Comparison of ENCODE assay signal across 21 cellular contexts in genomic region chr2:46136481-46136880, GRCh38.
DNase-seq lines count a peak whose midpoint lies in the region; ATAC-seq and TF ChIP-seq lines count a peak whose summit lies in the region.
"Had no signal": no experiment of that assay in that cellular context is flagged by ENCODE, and none has a peak within 500 bp of the region (broad histone marks: within the 10 kb centered on the region; RNA-seq: fewer than 3 reads in every experiment).

No MANE protein-coding gene starts in this region.

- peak overlapping the region; percentile 89 for H4K91ac ChIP-seq in mesenchymal stem cell (ENCODE audit: low read length)

- no peaks in the 10 kb centered on the region for H3K36me3 Mint-ChIP-seq in activated T-cell treated with anti-CD3 and anti-CD28 coated beads, Interleukin-2, amount 50 U/mL, for 72 hours (ENCODE audit: insufficient read depth in 2 of 2)

- TF ChIP-seq CTCF in brain microvascular endothelial cell (IDR thresholded peaks at IDR 0.05; ENCODE audit: low read depth, low read length, missing control alignments) (no peak), tibial artery (IDR thresholded peaks at IDR 0.05) (no peak)

- no peak overlapping the region for H3K27ac Mint-ChIP-seq in activated T-cell treated with anti-CD3 and anti-CD28 coated beads, Interleukin-2, amount 50 U/mL, for 72 hours
- H3K27ac Mint-ChIP-seq: activated naive CD4-positive, alpha-beta T cell treated with anti-CD3 and anti-CD28 coated beads for 36 hours; activated T-cell treated with anti-CD3 and anti-CD28 coated beads, Interleukin-2, amount 50 U/mL, for 24 hours; CD14-positive monocyte; T-helper 1 cell treated with Interleukin-12 subunit alpha and Interleukin-12 subunit beta and Interleukin-4 antibody, amounts not matched to agents 30 μg/mL and 1 μg/mL, for 36 hours had no signal

- no peak overlapping the region for H3K9ac ChIP-seq in mesenchymal stem cell (ENCODE audit: low read length)

- H3K4me1 ChIP-seq in SJSA1 (replicated peaks) (peaks cover 14% of the 10 kb centered on the region), mesenchymal stem cell (ENCODE audit: control insufficient read depth, insufficient read depth, low read depth, low read length) (peaks cover 15% of the 10 kb centered on the region), tibial artery (peaks cover 0 to 58% (median 33%) of the 10 kb centered on the region in 4 donors)
- H3K4me1 ChIP-seq: HAP-1 had no signal

- peak overlapping the region; percentile 7 to 81 for H3K18ac ChIP-seq in mesenchymal stem cell (ENCODE audit: low read depth in 1 of 2, low read length in 2 of 2)

- no peak overlapping the region for H2BK5ac ChIP-seq in mesenchymal stem cell (ENCODE audit: low read depth, low read length, poor library complexity, severe bottlenecking)

- H2BK120ac ChIP-seq in mesenchymal stem cell (ENCODE audit: low read depth, low read length) = peak overlapping the region; percentile 42

- H3K14ac ChIP-seq in mesenchymal stem cell (ENCODE audit: low read length in 2 of 2) = peak overlapping the region in 1 of 2 experiments; percentile 0

- no peaks in the 10 kb centered on the region for H3K9me3 Mint-ChIP-seq in activated T-cell treated with anti-CD3 and anti-CD28 coated beads, Interleukin-2, amount 50 U/mL, for 72 hours
- H3K9me3 Mint-ChIP-seq: activated naive CD4-positive, alpha-beta T cell treated with anti-CD3 and anti-CD28 coated beads for 36 hours; activated T-cell treated with anti-CD3 and anti-CD28 coated beads, Interleukin-2, amount 50 U/mL, for 24 hours; T-helper 1 cell treated with Interleukin-12 subunit alpha and Interleukin-12 subunit beta and Interleukin-4 antibody, amounts not matched to agents 30 μg/mL and 1 μg/mL, for 36 hours had no signal

- DNase-seq in SJSA1 (ENCODE audit: low read depth in 1 of 2, low spot score in 2 of 2) = no peak
- no peak for DNase-seq in brain microvascular endothelial cell
- DNase-seq in mesenchymal stem cell = no peak
- no peak for DNase-seq in tibial artery
- no peak for DNase-seq in activated T-cell treated with anti-CD3 and anti-CD28 coated beads, Interleukin-2, amount 50 U/mL, for 72 hours
- DNase-seq in occipital lobe (lab: John Stamatoyannopoulos, UW) = no peak
- no peak for DNase-seq in KBM-7
- DNase-seq: activated naive CD4-positive, alpha-beta T cell treated with anti-CD3 and anti-CD28 coated beads for 36 hours; activated T-cell treated with anti-CD3 and anti-CD28 coated beads, Interleukin-2, amount 50 U/mL, for 24 hours; amygdala; central memory CD4-positive, alpha-beta T cell; dorsolateral prefrontal cortex; NCI-H1436 treated with DMSO at 0.1 percent for 48 hours; NCI-H524; stimulated activated CD4-positive, alpha-beta T cell treated with anti-CD3 and anti-CD28 coated beads, Interleukin-2, amount 100 ng/mL, for 24 hours; substantia nigra had no signal

- peak overlapping the region; percentile 77 for H3K27ac ChIP-seq in SJSA1
- peak overlapping the region; percentile 83 for H3K27ac ChIP-seq in brain microvascular endothelial cell
- peak overlapping the region; percentile 79 for H3K27ac ChIP-seq in mesenchymal stem cell (ENCODE audit: low read length, poor library complexity, severe bottlenecking)
- peak overlapping the region; percentile 66 to 70 for H3K27ac ChIP-seq in tibial artery
- H3K27ac ChIP-seq: skin epidermis had no signal

- H3K9me3 ChIP-seq in SJSA1 (replicated peaks) = no peaks in the 10 kb centered on the region
- H3K9me3 ChIP-seq in mesenchymal stem cell (ENCODE audit: control insufficient read depth, low read length) = no peaks in the 10 kb centered on the region
- no peaks in the 10 kb centered on the region for H3K9me3 ChIP-seq in tibial artery
- H3K9me3 ChIP-seq: HAP-1 had no signal

- peak overlapping the region in 1 of 2 experiments; percentile 47 for H3K4ac ChIP-seq in mesenchymal stem cell (ENCODE audit: low read depth in 1 of 2, low read length in 2 of 2)

- 94% methylated on average over 5 of the region's 5 CpGs for WGBS in mesenchymal stem cell

- ATAC-seq in activated T-cell treated with anti-CD3 and anti-CD28 coated beads, Interleukin-2, amount 50 U/mL, for 72 hours (replicated peaks in 1 of 2) = no peak
- ATAC-seq: Panc1 had no signal

- H3K4me1 Mint-ChIP-seq in activated T-cell treated with anti-CD3 and anti-CD28 coated beads, Interleukin-2, amount 50 U/mL, for 72 hours (ENCODE audit: low read depth) = no peaks in the 10 kb centered on the region

- H3K27me3 ChIP-seq in SJSA1 (replicated peaks) (no peaks in the 10 kb centered on the region), brain microvascular endothelial cell (replicated peaks) (no peaks in the 10 kb centered on the region), mesenchymal stem cell (ENCODE audit: control insufficient read depth in 1 of 2, insufficient read depth in 1 of 2, low read length in 2 of 2) (no peaks in the 10 kb centered on the region), tibial artery (no peaks in the 10 kb centered on the region)
- H3K27me3 ChIP-seq: dorsolateral prefrontal cortex had no signal

- H2AFZ ChIP-seq in mesenchymal stem cell (ENCODE audit: low read depth, low read length) = no peak overlapping the region

- no peak overlapping the region for H3K4me3 Mint-ChIP-seq in activated T-cell treated with anti-CD3 and anti-CD28 coated beads, Interleukin-2, amount 50 U/mL, for 72 hours
- H3K4me3 Mint-ChIP-seq: activated naive CD4-positive, alpha-beta T cell treated with anti-CD3 and anti-CD28 coated beads for 36 hours; activated T-cell treated with anti-CD3 and anti-CD28 coated beads, Interleukin-2, amount 50 U/mL, for 24 hours; CD14-positive monocyte; T-helper 1 cell treated with Interleukin-12 subunit alpha and Interleukin-12 subunit beta and Interleukin-4 antibody, amounts not matched to agents 30 μg/mL and 1 μg/mL, for 36 hours had no signal

- no peaks in the 10 kb centered on the region for H3K79me1 ChIP-seq in mesenchymal stem cell (replicated peaks; ENCODE audit: low read length, poor library complexity, severe bottlenecking)

- H3K4me2 ChIP-seq in mesenchymal stem cell (ENCODE audit: low read length, poor library complexity, severe bottlenecking) = peak overlapping the region; percentile 3

- no peak overlapping the region for H3K4me3 ChIP-seq in SJSA1
- no peak overlapping the region for H3K4me3 ChIP-seq in brain microvascular endothelial cell (ENCODE audit: low read depth, low read length)
- no peak overlapping the region for H3K4me3 ChIP-seq in mesenchymal stem cell (ENCODE audit: insufficient read depth in 1 of 2, low read depth in 1 of 2, low read length in 2 of 2)
- no peak overlapping the region for H3K4me3 ChIP-seq in tibial artery
- H3K4me3 ChIP-seq: dorsolateral prefrontal cortex, HAP-1, skin epidermis had no signal

- no peak overlapping the region for H3K23ac ChIP-seq in mesenchymal stem cell (ENCODE audit: low read length in 2 of 2)

- H3K36me3 ChIP-seq in SJSA1 (peaks cover 11% of the 10 kb centered on the region), brain microvascular endothelial cell (replicated peaks) (peaks cover 3% of the 10 kb centered on the region), mesenchymal stem cell (ENCODE audit: control insufficient read depth in 1 of 2, insufficient read depth in 2 of 2, low read depth in 1 of 2, low read length in 2 of 2) (peaks cover 5 to 6% of the 10 kb centered on the region in 2 experiments), tibial artery (no peaks in the 10 kb centered on the region)
- H3K36me3 ChIP-seq: HAP-1 had no signal

- H4K8ac ChIP-seq in mesenchymal stem cell (ENCODE audit: low read length) = peak overlapping the region; percentile 87

- intact Hi-C loops in tibial artery (cut with DNase I; ENCODE audit: low total_unique reads) = no loop called here

- H2BK15ac ChIP-seq in mesenchymal stem cell (ENCODE audit: low read depth, poor library complexity, severe bottlenecking) = no peak overlapping the region

- H2AK5ac ChIP-seq in mesenchymal stem cell (ENCODE audit: low read length, severe bottlenecking) = peak overlapping the region; percentile 90

- H3K27me3 Mint-ChIP-seq in activated T-cell treated with anti-CD3 and anti-CD28 coated beads, Interleukin-2, amount 50 U/mL, for 72 hours (ENCODE audit: low read depth) = no peaks in the 10 kb centered on the region
- H3K27me3 Mint-ChIP-seq: activated T-cell treated with anti-CD3 and anti-CD28 coated beads, Interleukin-2, amount 50 U/mL, for 24 hours had no signal

- in situ Hi-C loops in brain microvascular endothelial cell (cut with HindIII; ENCODE audit: low pct_ligation_motif_present, low sequenced_read_pairs) (no loop called here), KBM-7 (cut with MboI; ENCODE audit: low pct_unique_long_range_greater_than_20kb, low sequenced_read_pairs) (no loop called here)

- H2BK12ac ChIP-seq in mesenchymal stem cell (ENCODE audit: low read length in 2 of 2) = peak overlapping the region; percentile 49 to 87
